In the genomic region with DNA sequence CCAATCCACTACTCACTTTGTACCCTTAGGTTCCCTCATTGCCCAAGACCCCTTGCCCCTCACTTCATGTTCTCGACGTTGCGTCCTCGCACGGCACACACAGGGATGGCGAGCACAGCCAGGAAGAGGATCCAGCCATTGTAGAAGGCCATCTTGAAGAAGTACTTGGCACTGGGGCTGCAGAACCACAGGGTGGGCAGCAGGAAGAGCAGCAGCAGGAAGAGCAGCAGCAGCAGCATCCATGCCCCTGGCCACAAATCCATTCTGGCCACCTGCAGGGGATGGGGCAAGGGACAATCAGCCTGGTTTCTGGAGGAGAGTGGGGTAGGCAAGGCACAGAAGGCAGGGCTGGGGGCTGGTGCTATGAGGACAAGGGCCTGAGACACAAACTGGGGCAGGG, we compare ENCODE assay signal across 1 cellular context.
TF ChIP-seq lines count a peak whose summit lies in the region.

No MANE protein-coding gene starts in this region.

TF ChIP-seq in HepG2, 621 proteins besides CTCF, POLR2A, EP300 and RAD21:
- TF ChIP-seq MIER3 (CRISPR knock-in tag; IDR thresholded peaks at IDR 0.05; ENCODE audit: borderline replicate concordance) = no peak
- TF ChIP-seq, protein P1, sequence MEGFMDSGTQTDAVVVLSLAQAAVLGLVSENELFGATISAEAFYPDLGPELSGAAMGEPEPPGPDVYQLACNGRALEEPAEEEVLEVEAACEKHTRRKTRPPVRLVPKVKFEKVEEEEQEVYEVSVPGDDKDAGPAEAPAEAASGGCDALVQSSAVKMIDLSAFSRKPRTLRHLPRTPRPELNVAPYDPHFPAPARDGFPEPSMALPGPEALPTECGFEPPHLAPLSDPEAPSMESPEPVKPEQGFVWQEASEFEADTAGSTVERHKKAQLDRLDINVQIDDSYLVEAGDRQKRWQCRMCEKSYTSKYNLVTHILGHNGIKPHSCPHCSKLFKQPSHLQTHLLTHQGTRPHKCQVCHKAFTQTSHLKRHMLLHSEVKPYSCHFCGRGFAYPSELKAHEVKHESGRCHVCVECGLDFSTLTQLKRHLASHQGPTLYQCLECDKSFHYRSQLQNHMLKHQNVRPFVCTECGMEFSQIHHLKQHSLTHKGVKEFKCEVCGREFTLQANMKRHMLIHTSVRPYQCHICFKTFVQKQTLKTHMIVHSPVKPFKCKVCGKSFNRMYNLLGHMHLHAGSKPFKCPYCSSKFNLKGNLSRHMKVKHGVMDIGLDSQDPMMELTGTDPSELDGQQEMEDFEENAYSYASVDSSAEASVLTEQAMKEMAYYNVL (CRISPR knock-in tag; IDR thresholded peaks at IDR 0.05; ENCODE audit: borderline replicate concordance) = no peak
- TF ChIP-seq RXRB (CRISPR knock-in tag; IDR thresholded peaks at IDR 0.05; ENCODE audit: borderline replicate concordance) = no peak
- TF ChIP-seq, protein P2, sequence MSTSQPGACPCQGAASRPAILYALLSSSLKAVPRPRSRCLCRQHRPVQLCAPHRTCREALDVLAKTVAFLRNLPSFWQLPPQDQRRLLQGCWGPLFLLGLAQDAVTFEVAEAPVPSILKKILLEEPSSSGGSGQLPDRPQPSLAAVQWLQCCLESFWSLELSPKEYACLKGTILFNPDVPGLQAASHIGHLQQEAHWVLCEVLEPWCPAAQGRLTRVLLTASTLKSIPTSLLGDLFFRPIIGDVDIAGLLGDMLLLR (CRISPR knock-in tag; IDR thresholded peaks at IDR 0.05) = 0 out of 2 replicates have a peak, but pooled peaks have one; percentile 27
- TF ChIP-seq ARNTL (CRISPR knock-in tag; IDR thresholded peaks at IDR 0.05) = no peak
- TF ChIP-seq RBFOX2 (IDR thresholded peaks at IDR 0.05; ENCODE audit: low read depth, low read length) = 0 out of 2 replicates have a peak, but pooled peaks have one; percentile 26
- peak; percentile 24 for TF ChIP-seq AGO2 (optimal IDR thresholded peaks at IDR 0.05; ENCODE audit: low read depth, low read length)
- TF ChIP-seq XRCC5 (optimal IDR thresholded peaks at IDR 0.05; ENCODE audit: low read length) = no peak
TF ChIP-seq in HepG2: peak in this region for 3.
